Comparison of ENCODE assay signal across 18 cellular contexts in genomic region chr7:319267-319661, GRCh38. TPM values are rescaled to one million over a fixed set of nuclear protein-coding genes. Genes with fewer than 3 reads are reported as not detected.
DNase-seq lines count a peak whose midpoint lies in the region; ATAC-seq and TF ChIP-seq lines count a peak whose summit lies in the region.
"Had no signal": no experiment of that assay in that cellular context is flagged by ENCODE, and none has a peak within 500 bp of the region (broad histone marks: within the 10 kb centered on the region; RNA-seq: fewer than 3 reads in every experiment).

No MANE protein-coding gene starts in this region.

- H3K4me3 Mint-ChIP-seq in immature natural killer cell, result no peak overlapping the region
- no peak overlapping the region for H3K4me3 Mint-ChIP-seq in effector memory CD8-positive, alpha-beta T cell
- H3K4me3 Mint-ChIP-seq: CD8-positive, alpha-beta memory T cell; GM23338 had no signal

- no peak overlapping the region for H3K27ac Mint-ChIP-seq in immature natural killer cell
- H3K27ac Mint-ChIP-seq in effector memory CD8-positive, alpha-beta T cell, result no peak overlapping the region
- H3K27ac Mint-ChIP-seq: CD8-positive, alpha-beta memory T cell; GM23338 had no signal

- DNase-seq in Right ventricle myocardium superior (no peak), left cardiac atrium (no peak), left ventricle myocardium superior (no peak), myocyte (ENCODE audit: low read depth) (peak; percentile 97), spleen (peak; percentile 63), immature natural killer cell (no peak)
- DNase-seq in effector memory CD8-positive, alpha-beta T cell, result no peak
- DNase-seq: DMS79 treated with DMSO at 0.1 percent for 48 hours, NCI-H187, NCI-H69 had no signal

- no peaks in the 10 kb centered on the region for H3K36me3 ChIP-seq in spleen

- H3K27ac ChIP-seq in spleen, result no peak overlapping the region

- H3K36me3 Mint-ChIP-seq in immature natural killer cell, result no peaks in the 10 kb centered on the region
- no peaks in the 10 kb centered on the region for H3K36me3 Mint-ChIP-seq in effector memory CD8-positive, alpha-beta T cell (ENCODE audit: insufficient read depth)
- H3K36me3 Mint-ChIP-seq: CD8-positive, alpha-beta memory T cell had no signal

- H3K9me3 Mint-ChIP-seq in immature natural killer cell, result peaks cover 0 to 2% (median 0%) of the 10 kb centered on the region in 6 donors
- H3K9me3 Mint-ChIP-seq in effector memory CD8-positive, alpha-beta T cell, result no peaks in the 10 kb centered on the region

- H3K4me1 Mint-ChIP-seq in immature natural killer cell, result peaks cover 0 to 4% of the 10 kb centered on the region in 2 donors
- H3K4me1 Mint-ChIP-seq in effector memory CD8-positive, alpha-beta T cell (ENCODE audit: low read depth in 2 of 2), result peaks cover 0 to 2% of the 10 kb centered on the region in 2 donors
- H3K4me1 Mint-ChIP-seq: GM23338 had no signal

- peaks cover 0 to 54% (median 0%) of the 10 kb centered on the region in 7 donors for H3K27me3 ChIP-seq in spleen (replicated peaks in 1 of 7)

- H3K4me1 ChIP-seq in spleen, result peaks cover 0 to 14% (median 10%) of the 10 kb centered on the region in 6 donors

- H3K9me3 ChIP-seq in spleen, result peaks cover 0 to 7% (median 0%) of the 10 kb centered on the region in 8 donors

- TF ChIP-seq POLR2A in spleen (IDR thresholded peaks at IDR 0.05), result no peak

- 57 to 77% (median 67%) methylated on average over 8 of the region's 8 CpGs for WGBS in spleen, 5 donors

- H3K4me3 ChIP-seq in spleen, result no peak overlapping the region
- H3K4me3 ChIP-seq: GM23338, K562 had no signal

- intact Hi-C loops in Right ventricle myocardium superior (cut with DNase I), result no loop called here
- intact Hi-C loops in left cardiac atrium (cut with DNase I), result no loop called here
- intact Hi-C loops in left ventricle myocardium superior (cut with micrococcal nuclease), result no loop called here
- intact Hi-C loops in spleen (cut with DNase I; ENCODE audit: low total_unique reads), result loop anchor here (5.0 kb wide), 1 partner anchor 538 kb away; no protein-coding TSS in a partner anchor

- ATAC-seq in Right ventricle myocardium superior (ENCODE audit: poor library complexity) (peak; percentile 39), left cardiac atrium (no peak), left ventricle myocardium superior (peak; percentile 63), GM21528 (IDR thresholded peaks at IDR 0.05; ENCODE audit: low FRiP score, unreplicated experiment) (no peak)
- ATAC-seq in effector memory CD8-positive, alpha-beta T cell (replicated peaks), result no peak
- ATAC-seq: GM23338, HCT116, K562 had no signal

- TF ChIP-seq CTCF in spleen (IDR thresholded peaks at IDR 0.05 in 8 of 11, conservative IDR thresholded peaks at IDR 0.05 in 3 of 11), result no peak

- H3K27me3 Mint-ChIP-seq in immature natural killer cell (ENCODE audit: low read depth in 3 of 3), result peaks cover 3 to 14% (median 10%) of the 10 kb centered on the region in 3 donors
- H3K27me3 Mint-ChIP-seq in effector memory CD8-positive, alpha-beta T cell, result peaks cover 60 to 64% of the 10 kb centered on the region in 2 donors

RNA-seq across cellular contexts. Expression of gene FOXL3, which starts 29.3 kb away (rescaled TPM):
- total RNA-seq in Right ventricle myocardium superior (not detected), left cardiac atrium (not detected), left ventricle myocardium superior (not detected), myocyte (not detected in 2 replicates), spleen (not detected)
- polyA plus RNA-seq in myocyte (2012), result not detected
- polyA plus RNA-seq in spleen (not detected), immature natural killer cell (not detected)
- total RNA-seq: A172; CD8-positive, alpha-beta memory T cell; G401; GM23338; K562 had no signal
- polyA plus RNA-seq: BJ; CD8-positive, alpha-beta memory T cell; GM23338; K562 had no signal

Comparison
In these comparisons a context has a peak if more than half of its experiments do, and no peak if none do; other contexts are left out.
1. ATAC-seq: peak in Right ventricle myocardium superior (single experiment) and left ventricle myocardium superior (single experiment); none in left cardiac atrium (0 of 2), GM21528 (single experiment) and effector memory CD8-positive, alpha-beta T cell (single experiment).
2. DNase-seq: peak in myocyte (single experiment) and spleen (single experiment); none in Right ventricle myocardium superior (single experiment), left cardiac atrium (single experiment), left ventricle myocardium superior (single experiment), immature natural killer cell (0 of 3) and effector memory CD8-positive, alpha-beta T cell (0 of 3).